Comparison of ENCODE assay signal across 1 cellular context in the genomic region with DNA sequence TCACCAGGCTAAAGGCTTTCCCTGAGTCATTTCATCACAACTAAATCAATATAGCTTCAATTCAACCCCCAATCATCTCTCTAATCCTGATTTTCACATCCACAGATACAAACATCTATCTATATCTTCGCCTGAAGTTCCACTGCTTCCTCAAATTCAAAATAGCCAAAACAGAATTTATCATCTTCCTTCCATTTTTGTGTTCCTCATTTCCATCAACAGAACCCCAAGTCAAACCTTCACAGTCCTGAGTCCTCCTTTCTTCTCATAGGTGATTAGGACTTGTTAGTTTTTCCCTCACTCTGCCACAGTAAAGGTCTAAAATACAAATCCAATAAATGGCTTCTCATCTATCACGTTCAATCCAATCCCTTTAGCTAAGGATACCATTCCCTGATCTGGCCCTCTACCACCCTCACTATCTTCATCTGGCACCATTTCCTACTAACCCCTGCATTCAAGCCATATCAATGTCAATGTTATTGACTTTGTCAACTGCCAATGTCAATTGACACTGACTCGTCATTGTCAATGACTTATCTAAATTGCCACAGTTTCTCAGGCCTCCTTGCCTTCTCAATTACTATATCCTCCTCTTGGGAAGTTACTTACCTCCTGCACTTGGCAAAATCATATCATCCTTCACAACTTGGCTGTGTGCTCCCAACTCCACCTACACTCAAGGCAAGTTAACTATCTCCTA.
TF ChIP-seq lines count a peak whose summit lies in the region.

No MANE protein-coding gene starts in this region.

TF ChIP-seq in K562, 482 proteins besides CTCF, POLR2A, EP300 and RAD21 (continued from another document and continues in another):
- 0 out of 2 replicates have a peak, but pooled peaks have one; percentile 6 for TF ChIP-seq PKNOX1 (IDR thresholded peaks at IDR 0.05)
- TF ChIP-seq FUS (optimal IDR thresholded peaks at IDR 0.05; ENCODE audit: low read depth, low read length): no peak
- TF ChIP-seq FOXM1 (IDR thresholded peaks at IDR 0.05; ENCODE audit: low read depth): no peak
- TF ChIP-seq FOXM1 (CRISPR knock-in tag; IDR thresholded peaks at IDR 0.05; ENCODE audit: low read depth): no peak
- no peak for TF ChIP-seq CSDE1 (IDR thresholded peaks at IDR 0.05)
- peak; percentile 33; the same call in 1 of the 2 replicates for TF ChIP-seq HMBOX1 (IDR thresholded peaks at IDR 0.05)
- TF ChIP-seq BDP1 (IDR thresholded peaks at IDR 0.05; ENCODE audit: insufficient read depth, insufficient read length): no peak
- TF ChIP-seq CBFA2T3 (IDR thresholded peaks at IDR 0.05): peak; percentile 68
- no peak for TF ChIP-seq JUN (IDR thresholded peaks at IDR 0.05; ENCODE audit: borderline replicate concordance, low read depth, low read length)
- TF ChIP-seq JUN (CRISPR knock-in tag; IDR thresholded peaks at IDR 0.05; ENCODE audit: borderline replicate concordance): 0 out of 2 replicates have a peak, but pooled peaks have one; percentile 26
- TF ChIP-seq, protein P1, sequence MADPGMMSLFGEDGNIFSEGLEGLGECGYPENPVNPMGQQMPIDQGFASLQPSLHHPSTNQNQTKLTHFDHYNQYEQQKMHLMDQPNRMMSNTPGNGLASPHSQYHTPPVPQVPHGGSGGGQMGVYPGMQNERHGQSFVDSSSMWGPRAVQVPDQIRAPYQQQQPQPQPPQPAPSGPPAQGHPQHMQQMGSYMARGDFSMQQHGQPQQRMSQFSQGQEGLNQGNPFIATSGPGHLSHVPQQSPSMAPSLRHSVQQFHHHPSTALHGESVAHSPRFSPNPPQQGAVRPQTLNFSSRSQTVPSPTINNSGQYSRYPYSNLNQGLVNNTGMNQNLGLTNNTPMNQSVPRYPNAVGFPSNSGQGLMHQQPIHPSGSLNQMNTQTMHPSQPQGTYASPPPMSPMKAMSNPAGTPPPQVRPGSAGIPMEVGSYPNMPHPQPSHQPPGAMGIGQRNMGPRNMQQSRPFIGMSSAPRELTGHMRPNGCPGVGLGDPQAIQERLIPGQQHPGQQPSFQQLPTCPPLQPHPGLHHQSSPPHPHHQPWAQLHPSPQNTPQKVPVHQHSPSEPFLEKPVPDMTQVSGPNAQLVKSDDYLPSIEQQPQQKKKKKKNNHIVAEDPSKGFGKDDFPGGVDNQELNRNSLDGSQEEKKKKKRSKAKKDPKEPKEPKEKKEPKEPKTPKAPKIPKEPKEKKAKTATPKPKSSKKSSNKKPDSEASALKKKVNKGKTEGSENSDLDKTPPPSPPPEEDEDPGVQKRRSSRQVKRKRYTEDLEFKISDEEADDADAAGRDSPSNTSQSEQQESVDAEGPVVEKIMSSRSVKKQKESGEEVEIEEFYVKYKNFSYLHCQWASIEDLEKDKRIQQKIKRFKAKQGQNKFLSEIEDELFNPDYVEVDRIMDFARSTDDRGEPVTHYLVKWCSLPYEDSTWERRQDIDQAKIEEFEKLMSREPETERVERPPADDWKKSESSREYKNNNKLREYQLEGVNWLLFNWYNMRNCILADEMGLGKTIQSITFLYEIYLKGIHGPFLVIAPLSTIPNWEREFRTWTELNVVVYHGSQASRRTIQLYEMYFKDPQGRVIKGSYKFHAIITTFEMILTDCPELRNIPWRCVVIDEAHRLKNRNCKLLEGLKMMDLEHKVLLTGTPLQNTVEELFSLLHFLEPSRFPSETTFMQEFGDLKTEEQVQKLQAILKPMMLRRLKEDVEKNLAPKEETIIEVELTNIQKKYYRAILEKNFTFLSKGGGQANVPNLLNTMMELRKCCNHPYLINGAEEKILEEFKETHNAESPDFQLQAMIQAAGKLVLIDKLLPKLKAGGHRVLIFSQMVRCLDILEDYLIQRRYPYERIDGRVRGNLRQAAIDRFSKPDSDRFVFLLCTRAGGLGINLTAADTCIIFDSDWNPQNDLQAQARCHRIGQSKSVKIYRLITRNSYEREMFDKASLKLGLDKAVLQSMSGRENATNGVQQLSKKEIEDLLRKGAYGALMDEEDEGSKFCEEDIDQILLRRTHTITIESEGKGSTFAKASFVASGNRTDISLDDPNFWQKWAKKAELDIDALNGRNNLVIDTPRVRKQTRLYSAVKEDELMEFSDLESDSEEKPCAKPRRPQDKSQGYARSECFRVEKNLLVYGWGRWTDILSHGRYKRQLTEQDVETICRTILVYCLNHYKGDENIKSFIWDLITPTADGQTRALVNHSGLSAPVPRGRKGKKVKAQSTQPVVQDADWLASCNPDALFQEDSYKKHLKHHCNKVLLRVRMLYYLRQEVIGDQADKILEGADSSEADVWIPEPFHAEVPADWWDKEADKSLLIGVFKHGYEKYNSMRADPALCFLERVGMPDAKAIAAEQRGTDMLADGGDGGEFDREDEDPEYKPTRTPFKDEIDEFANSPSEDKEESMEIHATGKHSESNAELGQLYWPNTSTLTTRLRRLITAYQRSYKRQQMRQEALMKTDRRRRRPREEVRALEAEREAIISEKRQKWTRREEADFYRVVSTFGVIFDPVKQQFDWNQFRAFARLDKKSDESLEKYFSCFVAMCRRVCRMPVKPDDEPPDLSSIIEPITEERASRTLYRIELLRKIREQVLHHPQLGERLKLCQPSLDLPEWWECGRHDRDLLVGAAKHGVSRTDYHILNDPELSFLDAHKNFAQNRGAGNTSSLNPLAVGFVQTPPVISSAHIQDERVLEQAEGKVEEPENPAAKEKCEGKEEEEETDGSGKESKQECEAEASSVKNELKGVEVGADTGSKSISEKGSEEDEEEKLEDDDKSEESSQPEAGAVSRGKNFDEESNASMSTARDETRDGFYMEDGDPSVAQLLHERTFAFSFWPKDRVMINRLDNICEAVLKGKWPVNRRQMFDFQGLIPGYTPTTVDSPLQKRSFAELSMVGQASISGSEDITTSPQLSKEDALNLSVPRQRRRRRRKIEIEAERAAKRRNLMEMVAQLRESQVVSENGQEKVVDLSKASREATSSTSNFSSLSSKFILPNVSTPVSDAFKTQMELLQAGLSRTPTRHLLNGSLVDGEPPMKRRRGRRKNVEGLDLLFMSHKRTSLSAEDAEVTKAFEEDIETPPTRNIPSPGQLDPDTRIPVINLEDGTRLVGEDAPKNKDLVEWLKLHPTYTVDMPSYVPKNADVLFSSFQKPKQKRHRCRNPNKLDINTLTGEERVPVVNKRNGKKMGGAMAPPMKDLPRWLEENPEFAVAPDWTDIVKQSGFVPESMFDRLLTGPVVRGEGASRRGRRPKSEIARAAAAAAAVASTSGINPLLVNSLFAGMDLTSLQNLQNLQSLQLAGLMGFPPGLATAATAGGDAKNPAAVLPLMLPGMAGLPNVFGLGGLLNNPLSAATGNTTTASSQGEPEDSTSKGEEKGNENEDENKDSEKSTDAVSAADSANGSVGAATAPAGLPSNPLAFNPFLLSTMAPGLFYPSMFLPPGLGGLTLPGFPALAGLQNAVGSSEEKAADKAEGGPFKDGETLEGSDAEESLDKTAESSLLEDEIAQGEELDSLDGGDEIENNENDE (IDR thresholded peaks at IDR 0.05; ENCODE audit: low read depth, low read length): no peak
- TF ChIP-seq SPI1 (IDR thresholded peaks at IDR 0.05; ENCODE audit: borderline replicate concordance, low read depth, low read length): peak; percentile 57; the same call in 1 of the 2 replicates
- TF ChIP-seq ZNF311 (CRISPR knock-in tag; IDR thresholded peaks at IDR 0.05): no peak
- TF ChIP-seq MTF1 (CRISPR knock-in tag; IDR thresholded peaks at IDR 0.05; ENCODE audit: borderline replicate concordance): no peak
- TF ChIP-seq FOXA3 (CRISPR knock-in tag; conservative IDR thresholded peaks at IDR 0.05 in 1 of 2, IDR thresholded peaks at IDR 0.05 in 1 of 2): peak in 1 of 2 experiments; percentile 43; a peak in 1 of 4 replicates
- TF ChIP-seq, protein P2, sequence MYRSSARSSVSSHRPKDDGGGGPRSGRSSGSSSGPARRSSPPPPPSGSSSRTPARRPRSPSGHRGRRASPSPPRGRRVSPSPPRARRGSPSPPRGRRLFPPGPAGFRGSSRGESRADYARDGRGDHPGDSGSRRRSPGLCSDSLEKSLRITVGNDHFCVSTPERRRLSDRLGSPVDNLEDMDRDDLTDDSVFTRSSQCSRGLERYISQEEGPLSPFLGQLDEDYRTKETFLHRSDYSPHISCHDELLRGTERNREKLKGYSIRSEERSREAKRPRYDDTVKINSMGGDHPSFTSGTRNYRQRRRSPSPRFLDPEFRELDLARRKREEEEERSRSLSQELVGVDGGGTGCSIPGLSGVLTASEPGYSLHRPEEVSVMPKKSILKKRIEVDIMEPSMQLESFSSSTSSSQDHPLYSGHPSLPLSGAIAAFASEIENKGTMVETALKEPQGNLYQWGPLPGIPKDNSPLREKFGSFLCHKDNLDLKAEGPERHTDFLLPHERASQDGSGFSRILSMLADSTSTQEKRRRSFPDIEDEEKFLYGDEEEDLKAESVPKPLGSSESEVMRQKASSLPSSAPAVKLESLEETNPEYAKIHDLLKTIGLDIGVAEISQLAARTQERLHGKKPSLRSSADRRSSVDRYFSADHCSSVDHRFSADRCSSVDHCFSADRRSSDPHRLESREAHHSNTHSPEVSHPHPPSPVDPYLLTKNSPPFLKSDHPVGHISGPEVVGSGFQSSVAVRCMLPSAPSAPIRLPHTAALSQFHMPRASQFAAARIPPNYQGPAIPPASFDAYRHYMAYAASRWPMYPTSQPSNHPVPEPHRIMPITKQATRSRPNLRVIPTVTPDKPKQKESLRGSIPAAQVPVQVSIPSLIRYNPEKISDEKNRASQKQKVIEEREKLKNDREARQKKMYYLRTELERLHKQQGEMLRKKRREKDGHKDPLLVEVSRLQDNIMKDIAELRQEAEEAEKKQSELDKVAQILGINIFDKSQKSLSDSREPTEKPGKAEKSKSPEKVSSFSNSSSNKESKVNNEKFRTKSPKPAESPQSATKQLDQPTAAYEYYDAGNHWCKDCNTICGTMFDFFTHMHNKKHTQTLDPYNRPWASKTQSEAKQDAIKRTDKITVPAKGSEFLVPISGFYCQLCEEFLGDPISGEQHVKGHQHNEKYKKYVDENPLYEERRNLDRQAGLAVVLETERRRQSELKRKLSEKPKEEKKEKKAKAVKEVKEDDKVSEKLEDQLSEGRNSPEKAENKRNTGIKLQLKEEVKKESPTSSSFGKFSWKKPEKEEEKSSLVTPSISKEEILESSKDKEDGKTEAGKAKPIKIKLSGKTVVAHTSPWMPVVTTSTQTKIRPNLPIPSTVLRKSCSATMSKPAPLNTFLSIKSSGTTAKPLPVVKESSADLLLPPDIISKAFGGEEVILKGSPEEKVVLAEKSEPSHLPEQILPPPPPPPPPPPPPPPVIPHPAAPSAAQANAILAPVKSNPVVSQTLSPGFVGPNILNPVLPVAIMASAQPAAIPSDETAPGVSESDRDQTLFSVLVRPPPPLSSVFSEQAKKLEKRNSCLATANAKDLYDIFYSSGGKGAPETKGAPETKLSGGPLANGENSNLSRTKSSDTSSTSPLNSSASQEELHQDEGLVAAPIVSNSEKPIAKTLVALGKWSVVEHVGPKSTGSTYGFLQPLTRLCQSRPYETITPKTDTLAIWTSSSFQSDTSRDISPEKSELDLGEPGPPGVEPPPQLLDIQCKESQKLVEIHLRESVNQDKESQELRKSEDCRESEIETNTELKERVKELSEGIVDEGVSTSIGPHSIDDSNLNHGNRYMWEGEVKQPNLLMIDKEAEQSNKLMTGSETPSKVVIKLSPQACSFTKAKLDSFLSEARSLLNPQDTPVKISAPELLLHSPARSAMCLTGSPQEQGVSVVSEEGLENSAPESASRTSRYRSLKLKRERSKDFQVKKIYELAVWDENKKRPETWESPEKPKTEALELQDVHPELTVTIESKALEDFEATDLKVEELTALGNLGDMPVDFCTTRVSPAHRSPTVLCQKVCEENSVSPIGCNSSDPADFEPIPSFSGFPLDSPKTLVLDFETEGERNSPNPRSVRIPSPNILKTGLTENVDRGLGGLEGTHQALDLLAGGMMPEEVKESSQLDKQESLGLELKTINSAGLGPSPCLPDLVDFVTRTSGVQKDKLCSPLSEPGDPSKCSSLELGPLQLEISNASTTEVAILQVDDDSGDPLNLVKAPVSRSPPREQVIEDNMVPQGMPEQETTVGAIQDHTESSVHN (IDR thresholded peaks at IDR 0.05; ENCODE audit: borderline replicate concordance in 1 of 2, low read depth in 1 of 2): no peak
- no peak for TF ChIP-seq POLR2H (tag; IDR thresholded peaks at IDR 0.05; ENCODE audit: low read depth)
- TF ChIP-seq, protein P3, sequence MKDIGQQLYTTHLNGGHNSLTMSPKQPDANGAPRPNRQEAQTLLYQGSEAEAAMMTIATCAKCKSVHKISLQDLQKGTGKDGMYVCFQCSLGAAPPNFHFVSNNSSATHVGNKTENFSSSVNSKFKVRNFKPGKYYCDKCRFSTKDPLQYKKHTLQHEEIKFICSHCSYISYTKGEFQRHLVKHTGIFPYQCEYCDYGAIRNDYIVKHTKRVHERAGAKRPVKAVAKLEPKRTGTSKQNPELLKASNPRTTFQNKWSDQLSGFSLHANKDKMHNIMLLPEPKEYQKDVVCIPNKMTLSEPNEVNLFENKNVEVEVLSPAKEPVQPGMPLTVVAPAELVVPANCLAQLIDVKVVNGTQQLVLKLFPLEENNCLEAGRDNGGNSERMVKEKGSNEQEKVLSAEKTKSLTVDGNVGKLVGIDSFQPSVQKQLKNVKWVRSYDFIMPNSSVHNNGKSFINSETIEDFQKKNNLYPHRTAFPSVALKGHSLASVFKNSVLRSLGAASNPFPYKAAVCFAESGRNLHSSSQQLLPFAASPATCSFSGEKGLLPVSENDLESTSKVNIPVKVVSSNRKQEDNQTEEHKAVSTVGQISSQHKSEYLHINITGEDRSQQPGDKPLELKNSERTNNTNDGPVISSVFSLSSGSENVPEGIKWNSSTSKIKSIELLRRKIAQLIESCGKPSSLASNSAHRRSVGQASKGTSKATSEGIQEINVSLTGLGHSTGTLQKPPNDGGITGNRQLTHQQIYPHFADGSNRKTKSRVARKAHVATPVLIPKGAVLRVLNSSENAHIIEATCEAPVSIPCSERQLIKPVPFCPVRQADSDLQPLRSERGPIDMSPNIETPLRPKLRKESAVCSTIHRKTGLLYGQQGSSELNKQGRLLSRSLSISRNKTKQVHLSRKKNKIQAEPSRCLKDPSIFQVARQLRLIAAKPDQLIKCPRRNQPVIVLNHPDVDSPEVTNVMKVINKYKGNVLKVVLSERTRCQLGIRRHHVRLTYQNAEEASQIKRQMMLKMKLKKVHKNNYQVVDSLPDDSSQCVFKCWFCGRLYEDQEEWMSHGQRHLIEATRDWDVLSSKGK (CRISPR knock-in tag; IDR thresholded peaks at IDR 0.05): no peak
